13 cellular contexts compared by ENCODE assay signal in the genomic region with DNA sequence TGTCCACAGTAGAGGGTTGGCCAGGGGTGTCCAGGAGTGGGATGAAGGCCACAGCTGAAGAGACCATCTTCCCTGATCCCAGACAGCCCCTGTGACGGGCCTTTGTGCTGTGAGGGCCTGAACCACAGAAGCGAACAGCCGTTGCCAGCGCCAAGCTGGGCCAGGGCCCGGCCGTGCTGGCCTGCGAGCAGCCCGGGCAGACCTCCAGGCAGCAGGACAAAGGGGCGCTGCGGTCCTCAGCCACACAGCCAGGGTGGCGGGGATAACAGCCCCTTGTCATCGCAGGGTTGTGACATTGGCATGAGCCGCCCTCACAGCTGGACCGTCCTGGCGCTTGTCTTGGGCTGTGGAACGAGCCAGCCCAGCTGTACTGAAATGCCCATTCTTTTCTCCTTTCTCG.
DNase-seq lines count a peak whose midpoint lies in the region; ATAC-seq and TF ChIP-seq lines count a peak whose summit lies in the region.
"Had no signal": no experiment of that assay in that cellular context is flagged by ENCODE, and none has a peak within 500 bp of the region (broad histone marks: within the 10 kb centered on the region; RNA-seq: fewer than 3 reads in every experiment).

No MANE protein-coding gene starts in this region.

- peak; percentile 12 for DNase-seq in AG08395 (ENCODE audit: low spot score)
- DNase-seq in Right ventricle myocardium inferior (ENCODE audit: missing footprints): peak; percentile 80
- DNase-seq in pons (ENCODE audit: low spot score): peak; percentile 99
- no peak for DNase-seq in left lung
- DNase-seq in activated naive CD4-positive, alpha-beta T cell (lab: John Stamatoyannopoulos, UW): no peak
- DNase-seq in A172 (ENCODE audit: low spot score): no peak
- DNase-seq: MV-4-11, PC-3, T-helper 1 cell had no signal

- peaks cover 74% of the 10 kb centered on the region for H3K4me1 Mint-ChIP-seq in activated naive CD8-positive, alpha-beta T cell (ENCODE audit: low read depth)

- no peak for TF ChIP-seq CTCF in left lung (IDR thresholded peaks at IDR 0.05)

- ATAC-seq in Right ventricle myocardium inferior (peak; percentile 91), left lung (no peak), HG03442 (IDR thresholded peaks at IDR 0.05; ENCODE audit: unreplicated experiment) (no peak)
- ATAC-seq: activated T-helper 17 cell treated with anti-CD3 and anti-CD28 coated beads, Interleukin-2, amount 50 U/mL, for 72 hours; PC-3 had no signal

- no peak overlapping the region for H3K4me3 Mint-ChIP-seq in activated naive CD8-positive, alpha-beta T cell

- no peaks in the 10 kb centered on the region for H3K9me3 ChIP-seq in left lung
- H3K9me3 ChIP-seq: tibial artery had no signal

- H3K27ac Mint-ChIP-seq in activated naive CD8-positive, alpha-beta T cell: peak overlapping the region; percentile 92
- H3K27ac Mint-ChIP-seq: activated T-helper 17 cell treated with anti-CD3 and anti-CD28 coated beads, Interleukin-2, amount 50 U/mL, for 72 hours had no signal

- H3K4me3 ChIP-seq in left lung: no peak overlapping the region
- H3K4me3 ChIP-seq: tibial artery had no signal

- H3K4me1 ChIP-seq in left lung: peaks cover 0 to 66% of the 10 kb centered on the region in 2 donors

- H3K27me3 ChIP-seq in left lung: no peaks in the 10 kb centered on the region
- H3K27me3 ChIP-seq: tibial artery had no signal

- no peaks in the 10 kb centered on the region for H3K27me3 Mint-ChIP-seq in activated naive CD8-positive, alpha-beta T cell
- H3K27me3 Mint-ChIP-seq: activated T-helper 17 cell treated with anti-CD3 and anti-CD28 coated beads, Interleukin-2, amount 50 U/mL, for 72 hours had no signal

- no peak overlapping the region for H3K27ac ChIP-seq in left lung
- H3K27ac ChIP-seq: tibial artery had no signal

- intact Hi-C loops in Right ventricle myocardium inferior (cut with DNase I) (loop anchor here (2.0 kb wide), 1 partner anchor 46 kb away; no protein-coding TSS in a partner anchor), left lung (cut with DNase I) (no loop called here)

- H3K9me3 Mint-ChIP-seq in activated naive CD8-positive, alpha-beta T cell (ENCODE audit: low read depth): no peaks in the 10 kb centered on the region
- H3K9me3 Mint-ChIP-seq: activated T-helper 17 cell treated with anti-CD3 and anti-CD28 coated beads, Interleukin-2, amount 50 U/mL, for 72 hours had no signal

- H3K36me3 ChIP-seq in left lung: no peaks in the 10 kb centered on the region
- H3K36me3 ChIP-seq: tibial artery had no signal

- H3K36me3 Mint-ChIP-seq in activated naive CD8-positive, alpha-beta T cell: peaks cover 4% of the 10 kb centered on the region

Comparison
In these comparisons a context has a peak if more than half of its experiments do, and no peak if none do; other contexts are left out.
1. DNase-seq: peak in AG08395 (single experiment), Right ventricle myocardium inferior (single experiment) and pons (single experiment); none in left lung (0 of 2), activated naive CD4-positive, alpha-beta T cell (0 of 4) and A172 (single experiment).